Comparison of ENCODE assay signal across 29 cellular contexts in the genomic region with DNA sequence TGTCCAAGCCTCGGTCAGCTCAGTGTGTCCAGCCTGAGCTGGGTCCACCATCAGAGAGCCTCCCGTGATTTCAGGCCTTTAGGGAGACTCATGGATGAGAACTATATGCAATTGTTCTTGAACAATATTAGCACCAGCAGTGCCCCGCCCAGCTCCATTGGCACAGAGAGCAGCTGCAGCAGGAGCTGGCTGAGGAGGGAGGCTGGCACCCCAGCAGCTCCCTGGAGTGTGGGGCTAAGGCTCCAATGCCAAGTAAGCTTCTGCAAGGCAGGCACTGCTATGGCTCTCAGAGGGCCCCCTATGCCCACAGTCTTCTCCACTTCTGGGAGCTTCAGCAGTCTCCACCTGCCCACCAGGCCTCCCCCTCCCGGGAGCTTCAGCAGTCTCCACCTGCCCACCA.
"Had no signal": no experiment of that assay in that cellular context is flagged by ENCODE, and none has a peak within 500 bp of the region (broad histone marks: within the 10 kb centered on the region; RNA-seq: fewer than 3 reads in every experiment).

No MANE protein-coding gene starts in this region.

- H3K4me3 ChIP-seq: ascending aorta, esophagus muscularis mucosa, pancreas, prostate gland, sigmoid colon, stomach, thyroid gland had no signal

- DNase-seq: activated CD4-positive, alpha-beta memory T cell treated with anti-CD3 and anti-CD28 coated beads for 36 hours; activated CD4-positive, alpha-beta T cell treated with anti-CD3 and anti-CD28 coated beads, Interleukin-2, amount 10 ng/mL, durations not matched to agents 24 days and 14 days; activated CD4-positive, CD25-positive, alpha-beta regulatory T cell treated with anti-CD3 and anti-CD28 coated beads, Interleukin-2, amount 50 U/mL, for 72 hours; activated CD8-positive, alpha-beta memory T cell treated with anti-CD3 and anti-CD28 coated beads, Interleukin-2, amount 50 U/mL, for 4 hours; activated effector memory CD4-positive, alpha-beta T cell treated with anti-CD3 and anti-CD28 coated beads, Interleukin-2, amount 50 U/mL, for 16 hours; activated naive CD4-positive, alpha-beta T cell treated with anti-CD3 and anti-CD28 coated beads, Interleukin-2, amount 10 ng/mL, durations not matched to agents 7 days and 5 days; activated naive CD8-positive, alpha-beta T cell treated with anti-CD3 and anti-CD28 coated beads, Interleukin-2, amount 10 ng/mL, durations not matched to agents 7 days and 5 days; activated T-cell treated with anti-CD3 and anti-CD28 coated beads, Interleukin-2, amount 50 U/mL, for 1 hour; brain microvascular endothelial cell; central memory CD4-positive, alpha-beta T cell; foreskin keratinocyte; islet precursor cell; left cardiac atrium; naive B cell; nephron progenitor cell; pancreas; retina; sigmoid colon; small intestine; stimulated activated CD4-positive, alpha-beta T cell treated with anti-CD3 and anti-CD28 coated beads, Interleukin-1b, Interleukin-23, amount 100 ng/mL, for 48 hours; stimulated activated CD4-positive, alpha-beta T cell treated with anti-CD3 and anti-CD28 coated beads, Interleukin-4, amount 100 ng/mL, for 4 hours; stimulated activated CD8-positive, alpha-beta memory T cell treated with anti-CD3 and anti-CD28 coated beads, Interleukin-4, amount 100 ng/mL, for 48 hours; stomach; T-helper 2 cell; thyroid gland had no signal

- ATAC-seq: foreskin keratinocyte; stimulated activated memory B cell treated with anti-CD40 and anti-IgM and Interleukin-4, amounts not matched to agents 10 μg/mL and 1 μg/mL and 100 μg/mL, for 72 hours had no signal

- H3K9me3 ChIP-seq: ascending aorta, esophagus muscularis mucosa, pancreas, prostate gland, stomach, thyroid gland had no signal

- H3K36me3 ChIP-seq: ascending aorta, brain microvascular endothelial cell, esophagus muscularis mucosa, pancreas, prostate gland, sigmoid colon, stomach, thyroid gland had no signal

- H3K4me1 ChIP-seq: ascending aorta, foreskin keratinocyte, pancreas, prostate gland, sigmoid colon, stomach, thyroid gland had no signal

- H3K27me3 ChIP-seq: ascending aorta, brain microvascular endothelial cell, foreskin keratinocyte, pancreas, sigmoid colon, thyroid gland had no signal

- H3K27ac ChIP-seq: ascending aorta, brain microvascular endothelial cell, esophagus muscularis mucosa, foreskin keratinocyte, pancreas, prostate gland, sigmoid colon, thyroid gland had no signal
